In genomic region chr4:6673660-6674499, GRCh38 we compare ENCODE assay signal across 8 cellular contexts. TPM values are rescaled to one million over a fixed set of nuclear protein-coding genes. Genes with fewer than 3 reads are reported as not detected.
DNase-seq lines count a peak whose midpoint lies in the region; ATAC-seq, FAIRE-seq and TF ChIP-seq lines count a peak whose summit lies in the region.

No MANE protein-coding gene starts in this region.

- H3K4me3 Mint-ChIP-seq in activated T-cell treated with anti-CD3 and anti-CD28 coated beads, Interleukin-2, amount 50 U/mL, for 4 hours: peak overlapping the region; percentile 97

- peaks cover 44% of the 10 kb centered on the region for H3K4me1 Mint-ChIP-seq in activated T-cell treated with anti-CD3 and anti-CD28 coated beads, Interleukin-2, amount 50 U/mL, for 4 hours (ENCODE audit: low read depth)

- H3K9me3 ChIP-seq in HUES6 (ENCODE audit: control insufficient read depth, insufficient read depth, low read depth, low read length) (no peaks in the 10 kb centered on the region; the same call in 1 of the 2 replicates), esophagus squamous epithelium (no peaks in the 10 kb centered on the region), muscle layer of duodenum (ENCODE audit: control insufficient read depth in 1 of 2, low read length in 2 of 2) (no peaks in the 10 kb centered on the region)

- peaks cover 32% of the 10 kb centered on the region for H3K36me3 Mint-ChIP-seq in activated T-cell treated with anti-CD3 and anti-CD28 coated beads, Interleukin-2, amount 50 U/mL, for 4 hours (ENCODE audit: insufficient read depth)

- no peaks in the 10 kb centered on the region for H3K27me3 Mint-ChIP-seq in activated T-cell treated with anti-CD3 and anti-CD28 coated beads, Interleukin-2, amount 50 U/mL, for 4 hours (ENCODE audit: low read depth)

- DNase-seq in D721Med (ENCODE audit: insufficient read length, low spot score) (peak; percentile 90), OCI-M1 (lab: John Stamatoyannopoulos, UW) (peak; percentile 97), esophagus squamous epithelium (lab: John Stamatoyannopoulos, UW) (peak; percentile 69)
- DNase-seq in activated T-cell treated with anti-CD3 and anti-CD28 coated beads, Interleukin-2, amount 50 U/mL, for 4 hours: peak; percentile 87
- peak; percentile 85 for DNase-seq in stimulated activated CD8-positive, alpha-beta memory T cell treated with anti-CD3 and anti-CD28 coated beads, Interleukin-7, amount 100 ng/mL, for 24 hours (ENCODE audit: low read depth)

- H3K27ac ChIP-seq in HUES6 (ENCODE audit: low read depth, low read length): peak overlapping the region; percentile 20; the same call in 1 of the 2 replicates
- peak overlapping the region; percentile 75 to 95 (median 84) for H3K27ac ChIP-seq in esophagus squamous epithelium
- H3K27ac ChIP-seq in muscle layer of duodenum (ENCODE audit: low read length): peak overlapping the region; percentile 63

- FAIRE-seq in D721Med (lab: Jason Lieb, UNC): no peak

- H3K9me3 Mint-ChIP-seq in activated T-cell treated with anti-CD3 and anti-CD28 coated beads, Interleukin-2, amount 50 U/mL, for 4 hours: no peaks in the 10 kb centered on the region

- intact Hi-C loops in esophagus squamous epithelium (cut with DNase I): no loop called here

- TF ChIP-seq CTCF in D721Med (IDR thresholded peaks at IDR 0.05; ENCODE audit: insufficient read depth, missing control alignments) (no peak), esophagus squamous epithelium (IDR thresholded peaks at IDR 0.05) (peak in 1 of 6 experiments; percentile 53)

- H3K27me3 ChIP-seq in HUES6 (ENCODE audit: control insufficient read depth, insufficient read depth, low read length) (no peaks in the 10 kb centered on the region), esophagus squamous epithelium (no peaks in the 10 kb centered on the region), muscle layer of duodenum (ENCODE audit: low read depth, low read length) (no peaks in the 10 kb centered on the region)

- H3K9ac ChIP-seq in HUES6 (ENCODE audit: low read length): peak overlapping the region; percentile 80

- ATAC-seq in GM21423 (IDR thresholded peaks at IDR 0.05; ENCODE audit: unreplicated experiment): peak; percentile 82
- ATAC-seq in activated T-cell treated with anti-CD3 and anti-CD28 coated beads, Interleukin-2, amount 50 U/mL, for 4 hours: peak; percentile 83 to 88

- WGBS in esophagus squamous epithelium, 2 donors: 0 to 2% methylated on average over 33 to 37 of the region's 89 CpGs

- peak overlapping the region; percentile 68 for H3K4me3 ChIP-seq in HUES6 (ENCODE audit: low read depth, low read length)
- peak overlapping the region; percentile 58 to 89 (median 78) for H3K4me3 ChIP-seq in esophagus squamous epithelium
- H3K4me3 ChIP-seq in muscle layer of duodenum (ENCODE audit: low read depth in 1 of 2, low read length in 2 of 2): peak overlapping the region; percentile 81 to 82

- peaks cover 22% of the 10 kb centered on the region for H3K36me3 ChIP-seq in HUES6 (ENCODE audit: control insufficient read depth, insufficient read depth, low read length)
- peaks cover 0 to 41% (median 0%) of the 10 kb centered on the region in 3 donors for H3K36me3 ChIP-seq in esophagus squamous epithelium
- H3K36me3 ChIP-seq in muscle layer of duodenum (ENCODE audit: control insufficient read depth in 1 of 2, insufficient read depth in 2 of 2, low read length in 2 of 2): peaks cover 0 to 6% of the 10 kb centered on the region in 2 donors

- TF ChIP-seq POLR2A in esophagus squamous epithelium (IDR thresholded peaks at IDR 0.05): peak in 3 of 4 donors; percentile 43 to 72 (median 52)

- H3K4me1 ChIP-seq in HUES6 (ENCODE audit: control insufficient read depth, insufficient read depth, low read length): peaks cover 15% of the 10 kb centered on the region
- peaks cover 22 to 59% (median 26%) of the 10 kb centered on the region in 3 donors for H3K4me1 ChIP-seq in esophagus squamous epithelium
- H3K4me1 ChIP-seq in muscle layer of duodenum (ENCODE audit: control insufficient read depth in 1 of 2, insufficient read depth in 2 of 2, low read length in 2 of 2): peaks cover 19 to 31% of the 10 kb centered on the region in 2 donors

RNA-seq across cellular contexts. Expression of gene S100P, which starts 19.8 kb away (rescaled TPM):
- total RNA-seq in activated T-cell treated with anti-CD3 and anti-CD28 coated beads, Interleukin-2, amount 50 U/mL, for 4 hours: 1 to 10 TPM in 2 of 3 donors, not detected in 1; 1.3 to 2.8 TPM
- 10 to 100 TPM; 15.8 to 65.8 (median 51.8) TPM for total RNA-seq in esophagus squamous epithelium

RNA-seq across cellular contexts. Expression of gene MRFAP1, which starts 33.4 kb away (rescaled TPM):
- 100 to 1,000 TPM; 116 to 134 (median 128) TPM for total RNA-seq in activated T-cell treated with anti-CD3 and anti-CD28 coated beads, Interleukin-2, amount 50 U/mL, for 4 hours
- total RNA-seq in esophagus squamous epithelium: 100 to 1,000 TPM; 147 to 234 (median 186) TPM

RNA-seq across cellular contexts. Expression of gene MRFAP1L1, which starts 35.8 kb away (rescaled TPM):
- 10 to 100 TPM; 47.0 to 53.2 (median 52.4) TPM for total RNA-seq in activated T-cell treated with anti-CD3 and anti-CD28 coated beads, Interleukin-2, amount 50 U/mL, for 4 hours
- 10 to 100 TPM; 29.5 to 63.5 (median 48.2) TPM for total RNA-seq in esophagus squamous epithelium

RNA-seq across cellular contexts. Expression of gene BLOC1S4, which starts 42.1 kb away (rescaled TPM):
- 10 to 100 TPM; 24.4 to 27.4 (median 26.0) TPM for total RNA-seq in activated T-cell treated with anti-CD3 and anti-CD28 coated beads, Interleukin-2, amount 50 U/mL, for 4 hours
- 10 to 100 TPM; 12.4 to 19.6 (median 14.3) TPM for total RNA-seq in esophagus squamous epithelium

Comparison
In these comparisons a context has a peak if more than half of its experiments do, and no peak if none do; other contexts are left out.
1. Peak in every context shown above with its lines: DNase-seq, ATAC-seq, H3K4me3 ChIP-seq and H3K27ac ChIP-seq.
2. H3K27ac ChIP-seq: peak in every context shown above with its lines; median percentile 84 in esophagus squamous epithelium; 63 in muscle layer of duodenum; 20 in HUES6.
3. RNA of gene S100P, which starts 19.8 kb away (total RNA-seq): 15.8 to 65.8 TPM in esophagus squamous epithelium; 1.3 to 2.8 TPM in activated T-cell treated with anti-CD3 and anti-CD28 coated beads, Interleukin-2, amount 50 U/mL, for 4 hours; every median in the first group is over 4 times any median in the second.